Comparison of ENCODE assay signal across 8 cellular contexts in the genomic region with DNA sequence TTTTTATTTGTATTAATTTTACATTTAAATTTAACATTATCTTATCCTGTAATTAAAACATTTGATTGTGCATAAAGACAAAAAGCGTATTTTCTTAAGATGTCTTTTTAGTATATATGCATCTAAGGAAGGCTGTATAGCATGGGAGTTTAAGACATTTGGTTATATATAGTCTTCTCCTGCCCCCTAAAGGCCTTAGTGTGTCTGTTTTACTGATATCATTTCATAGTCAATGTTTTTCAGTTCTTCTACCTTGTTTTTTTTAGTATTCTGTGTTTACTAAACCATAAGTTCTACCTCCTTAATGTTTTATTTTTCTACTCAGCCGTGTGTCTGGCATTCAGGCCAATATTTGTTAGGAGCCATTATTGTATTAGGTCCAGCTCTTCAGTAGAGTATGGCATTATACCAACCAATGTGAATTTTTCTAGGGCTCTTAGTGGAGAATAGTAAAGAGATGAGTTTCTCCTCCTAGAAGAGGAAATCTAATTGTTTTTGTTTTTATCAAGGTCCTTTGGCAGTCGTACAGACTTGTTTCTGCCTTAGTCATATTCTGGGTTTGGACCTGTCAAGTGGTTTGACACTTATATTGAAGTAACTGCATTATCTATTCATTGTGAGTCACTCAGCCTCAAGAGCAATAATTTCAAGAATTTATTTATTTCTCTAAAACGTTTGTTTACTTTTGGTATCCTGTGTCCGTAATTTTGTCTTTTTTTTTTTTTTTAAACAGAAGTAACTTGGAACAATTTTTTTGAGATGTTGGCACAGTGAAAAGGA.
DNase-seq lines count a peak whose midpoint lies in the region; ATAC-seq and TF ChIP-seq lines count a peak whose summit lies in the region.

No MANE protein-coding gene starts in this region.

- DNase-seq in HPDE6-E6E7 (ENCODE audit: extremely low spot score), result peak; percentile 25
- peak; percentile 58 for DNase-seq in RPMI7951 (ENCODE audit: low read depth)
- DNase-seq in fibroblast of pulmonary artery (ENCODE audit: low read depth), result peak; percentile 91
- DNase-seq in renal cortical epithelial cell (ENCODE audit: low read depth), result peak; percentile 66
- no peak for DNase-seq in activated CD4-positive, alpha-beta T cell treated with anti-CD3 and anti-CD28 coated beads for 36 hours
- DNase-seq in activated naive CD8-positive, alpha-beta T cell treated with anti-CD3 and anti-CD28 coated beads for 36 hours, result no peak

- no peak overlapping the region for H3K4me3 Mint-ChIP-seq in activated CD4-positive, alpha-beta T cell treated with anti-CD3 and anti-CD28 coated beads for 36 hours
- H3K4me3 Mint-ChIP-seq in activated naive CD8-positive, alpha-beta T cell treated with anti-CD3 and anti-CD28 coated beads for 36 hours, result no peak overlapping the region

- POLR2A ChIA-PET in activated CD4-positive, alpha-beta T cell treated with anti-CD3 and anti-CD28 coated beads for 36 hours (lab: Charles Lee), result no interaction called here

- H3K9me3 Mint-ChIP-seq in activated CD4-positive, alpha-beta T cell treated with anti-CD3 and anti-CD28 coated beads for 36 hours (ENCODE audit: low read depth), result no peaks in the 10 kb centered on the region
- H3K9me3 Mint-ChIP-seq in activated naive CD8-positive, alpha-beta T cell treated with anti-CD3 and anti-CD28 coated beads for 36 hours, result no peaks in the 10 kb centered on the region

- no peaks in the 10 kb centered on the region for H3K27me3 Mint-ChIP-seq in activated CD4-positive, alpha-beta T cell treated with anti-CD3 and anti-CD28 coated beads for 36 hours
- H3K27me3 Mint-ChIP-seq in activated naive CD8-positive, alpha-beta T cell treated with anti-CD3 and anti-CD28 coated beads for 36 hours, result no peaks in the 10 kb centered on the region

- H3K36me3 Mint-ChIP-seq in activated CD4-positive, alpha-beta T cell treated with anti-CD3 and anti-CD28 coated beads for 36 hours (ENCODE audit: low read depth), result peaks cover 23% of the 10 kb centered on the region
- H3K36me3 Mint-ChIP-seq in activated naive CD8-positive, alpha-beta T cell treated with anti-CD3 and anti-CD28 coated beads for 36 hours, result peaks cover 6% of the 10 kb centered on the region

- intact Hi-C loops in activated CD4-positive, alpha-beta T cell treated with anti-CD3 and anti-CD28 coated beads for 36 hours (cut with DNase I, micrococcal nuclease), result loop anchor here (1.0 to 5.0 kb wide), 3 partner anchors 76 to 168 kb away; partner anchors contain the start of genes KIAA0825 (in 1 of the 2) and SLF1 (in 1 of the 2)

- TF ChIP-seq CTCF in C4-2B (conservative IDR thresholded peaks at IDR 0.05), result peak; percentile 59
- TF ChIP-seq CTCF in fibroblast of pulmonary artery (IDR thresholded peaks at IDR 0.05; ENCODE audit: low read length, missing control alignments), result peak; percentile 48

- no peak overlapping the region for H3K4me3 ChIP-seq in fibroblast of pulmonary artery (replicated peaks; ENCODE audit: low read depth, low read length)

- CTCF ChIA-PET in activated CD4-positive, alpha-beta T cell treated with anti-CD3 and anti-CD28 coated beads for 36 hours (lab: Charles Lee), result interaction anchor here (0.7 to 1.0 kb wide), 4 partner anchors 63 to 175 kb away, joined by 3 to 5 read pairs (median 3); no protein-coding TSS in a partner anchor

- peak; percentile 75 for ATAC-seq in GM18868 (IDR thresholded peaks at IDR 0.05; ENCODE audit: unreplicated experiment)
- ATAC-seq in activated CD4-positive, alpha-beta T cell treated with anti-CD3 and anti-CD28 coated beads for 36 hours, result no peak

- H3K4me1 Mint-ChIP-seq in activated CD4-positive, alpha-beta T cell treated with anti-CD3 and anti-CD28 coated beads for 36 hours, result no peaks in the 10 kb centered on the region
- no peaks in the 10 kb centered on the region for H3K4me1 Mint-ChIP-seq in activated naive CD8-positive, alpha-beta T cell treated with anti-CD3 and anti-CD28 coated beads for 36 hours

- no peak overlapping the region for H3K27ac ChIP-seq in C4-2B

- no peak overlapping the region for H3K27ac Mint-ChIP-seq in activated CD4-positive, alpha-beta T cell treated with anti-CD3 and anti-CD28 coated beads for 36 hours
- no peak overlapping the region for H3K27ac Mint-ChIP-seq in activated naive CD8-positive, alpha-beta T cell treated with anti-CD3 and anti-CD28 coated beads for 36 hours

Comparison
In these comparisons a context has a peak if more than half of its experiments do, and no peak if none do; other contexts are left out.
1. DNase-seq: peak in HPDE6-E6E7 (single experiment), RPMI7951 (single experiment), fibroblast of pulmonary artery (single experiment) and renal cortical epithelial cell (single experiment); none in activated CD4-positive, alpha-beta T cell treated with anti-CD3 and anti-CD28 coated beads for 36 hours (single experiment) and activated naive CD8-positive, alpha-beta T cell treated with anti-CD3 and anti-CD28 coated beads for 36 hours (single experiment).